In the genomic region with DNA sequence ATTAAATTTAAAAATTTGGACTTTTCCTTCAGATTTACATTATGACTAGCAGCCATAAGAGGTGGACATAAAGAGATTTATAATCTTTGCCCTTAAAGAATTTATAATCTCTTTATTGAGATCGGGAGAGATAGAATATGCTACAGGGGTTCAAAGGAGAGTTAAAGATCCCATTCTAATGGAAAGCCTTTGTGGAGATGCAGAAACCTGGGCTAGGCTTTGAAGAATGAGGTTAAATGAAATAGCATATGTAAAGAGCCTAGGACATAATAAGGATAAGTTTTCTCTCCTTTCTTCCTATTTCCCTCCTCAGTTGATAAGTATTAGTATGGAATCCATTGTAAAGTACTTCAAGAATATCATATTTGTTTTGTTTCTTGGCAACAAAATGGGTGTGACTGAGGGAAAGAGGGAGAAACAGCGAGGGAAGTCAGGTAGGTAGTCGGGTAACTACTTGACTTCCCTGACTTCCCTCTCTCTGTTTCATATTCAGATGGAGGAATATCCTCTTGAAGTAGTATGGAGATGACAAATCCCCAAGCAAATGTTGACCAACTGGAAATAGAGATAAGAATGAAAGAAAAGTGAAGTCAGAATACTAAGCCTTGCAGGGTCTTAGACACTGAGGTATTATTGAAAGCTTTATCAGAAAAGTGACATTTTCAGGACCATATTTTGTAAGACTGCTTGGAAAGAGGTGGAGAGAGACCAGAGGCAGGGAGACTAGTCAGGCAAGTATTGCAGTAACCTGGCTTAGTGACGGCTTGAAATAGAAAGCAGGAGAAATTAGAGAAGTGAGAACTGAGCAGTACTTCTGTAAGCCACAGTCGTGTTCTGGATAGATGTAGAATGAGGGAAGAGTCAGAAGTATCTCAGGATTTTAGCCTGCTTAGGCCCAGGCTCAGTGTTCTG, we compare ENCODE assay signal across 8 cellular contexts.
DNase-seq lines count a peak whose midpoint lies in the region; ATAC-seq, FAIRE-seq and TF ChIP-seq lines count a peak whose summit lies in the region.

No MANE protein-coding gene starts in this region.

- H3K9me3 ChIP-seq in small intestine (ENCODE audit: control insufficient read depth, low read depth): no peaks in the 10 kb centered on the region

- FAIRE-seq in small intestine (lab: Jason Lieb, UNC): no peak

- H3K27me3 ChIP-seq in small intestine (ENCODE audit: control insufficient read depth in 2 of 2, insufficient read depth in 2 of 2, low read length in 2 of 2) (no peaks in the 10 kb centered on the region), dorsolateral prefrontal cortex (no peaks in the 10 kb centered on the region)

- H3K4me3 ChIP-seq in epithelial cell of esophagus (ENCODE audit: low read length): no peak overlapping the region
- H3K4me3 ChIP-seq in small intestine (ENCODE audit: low read depth in 1 of 2, low read length in 2 of 2): no peak overlapping the region
- no peak overlapping the region for H3K4me3 ChIP-seq in foreskin fibroblast (ENCODE audit: low read depth in 1 of 2, low read length in 2 of 2)
- H3K4me3 ChIP-seq in dorsolateral prefrontal cortex: no peak overlapping the region

- H3K27ac ChIP-seq in small intestine (ENCODE audit: low read depth in 1 of 2, low read length in 1 of 2): peak overlapping the region in 1 of 2 donors; percentile 34
- H3K27ac ChIP-seq in dorsolateral prefrontal cortex: no peak overlapping the region

- intact Hi-C loops in dorsolateral prefrontal cortex (cut with DNase I): no loop called here

- peaks cover 4 to 5% of the 10 kb centered on the region in 2 donors for H3K4me1 ChIP-seq in small intestine (ENCODE audit: control insufficient read depth in 2 of 2, insufficient read depth in 1 of 2, low read depth in 1 of 2, low read length in 1 of 2)

- no peaks in the 10 kb centered on the region for H3K36me3 ChIP-seq in small intestine (ENCODE audit: control insufficient read depth in 2 of 2, insufficient read depth in 2 of 2, low read length in 2 of 2)

- peak; percentile 90 for ATAC-seq in GM21447 (IDR thresholded peaks at IDR 0.05; ENCODE audit: unreplicated experiment)
- peak; percentile 94 for ATAC-seq in HG03571 (IDR thresholded peaks at IDR 0.05; ENCODE audit: unreplicated experiment)

- WGBS in small intestine, 3 donors: 21 to 53% (median 26%) methylated on average over 5 of the region's 5 CpGs

- DNase-seq in CMK (ENCODE audit: low read depth) (peak; percentile 32), epithelial cell of esophagus (ENCODE audit: low read depth) (peak; percentile 65), small intestine (peak; percentile 37), foreskin fibroblast (no peak), dorsolateral prefrontal cortex (no peak), T1000 (lab: John Stamatoyannopoulos, UW) (no peak)

- no peak for TF ChIP-seq CTCF in epithelial cell of esophagus (IDR thresholded peaks at IDR 0.05; ENCODE audit: insufficient read depth, low read depth, low read length, missing control alignments)
- no peak for TF ChIP-seq CTCF in foreskin fibroblast (IDR thresholded peaks at IDR 0.05; ENCODE audit: low read depth, low read length)
- TF ChIP-seq CTCF in dorsolateral prefrontal cortex (IDR thresholded peaks at IDR 0.05 in 54 of 56, conservative IDR thresholded peaks at IDR 0.05 in 2 of 56; ENCODE audit: low read depth in 1 of 56, partially characterized antibody in 56 of 56): no peak

Comparison
In these comparisons a context has a peak if more than half of its experiments do, and no peak if none do; other contexts are left out.
1. DNase-seq: peak in CMK (single experiment), epithelial cell of esophagus (single experiment) and small intestine (single experiment); none in foreskin fibroblast (0 of 2), dorsolateral prefrontal cortex (0 of 10) and T1000 (single experiment).